ENCODE assay signal across 9 cellular contexts in the genomic region with DNA sequence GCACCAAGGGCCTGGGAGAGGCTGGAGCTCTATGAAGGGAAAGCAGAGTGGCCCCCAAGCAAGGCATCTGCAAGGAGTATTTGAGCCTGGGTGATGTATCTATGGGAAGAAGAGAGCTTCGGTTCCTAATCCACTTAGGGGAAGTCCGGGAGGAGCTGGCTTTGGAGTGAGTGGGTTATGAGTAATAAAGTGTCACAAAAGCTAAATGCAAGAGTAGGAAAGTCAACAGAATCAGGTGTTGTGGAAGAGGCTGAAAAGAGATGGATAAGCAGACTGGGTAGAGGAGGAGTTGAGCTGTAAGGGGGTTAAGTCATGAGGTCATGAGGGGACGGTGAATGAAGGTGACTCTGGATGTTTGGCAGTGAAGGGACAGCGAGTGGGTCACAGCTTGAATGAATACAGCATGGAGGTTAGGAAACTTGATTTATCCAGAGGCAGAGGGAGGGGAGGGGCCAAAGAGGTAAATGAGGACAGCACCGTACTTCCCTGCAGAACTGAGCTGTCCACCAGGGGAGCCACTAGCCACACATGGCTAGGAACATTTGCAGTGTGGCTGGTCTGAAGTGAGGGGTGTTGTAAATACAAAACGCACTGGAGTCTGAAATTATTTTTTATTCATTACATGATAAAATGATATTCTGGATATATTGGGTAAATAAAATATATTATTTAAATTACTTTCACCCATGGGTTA.
DNase-seq lines count a peak whose midpoint lies in the region; ATAC-seq, FAIRE-seq and TF ChIP-seq lines count a peak whose summit lies in the region.
"Had no signal": no experiment of that assay in that cellular context is flagged by ENCODE, and none has a peak within 500 bp of the region (broad histone marks: within the 10 kb centered on the region; RNA-seq: fewer than 3 reads in every experiment).

No MANE protein-coding gene starts in this region.

- TF ChIP-seq CTCF in MCF 10A (IDR thresholded peaks at IDR 0.05; ENCODE audit: unreplicated experiment) = peak; percentile 28
- TF ChIP-seq CTCF in breast epithelium (IDR thresholded peaks at IDR 0.05) = peak in 1 of 3 donors; percentile 15
- peak; percentile 28 for TF ChIP-seq CTCF in RWPE2 (IDR thresholded peaks at IDR 0.05; ENCODE audit: poor library complexity, severe bottlenecking)
- TF ChIP-seq CTCF in CD8-positive, alpha-beta T cell (IDR thresholded peaks at IDR 0.05) = no peak

- ATAC-seq in RWPE2 (ENCODE audit: low read depth) (peak; percentile 66; the same call in 2 of the 3 replicates), left cardiac atrium (peak; percentile 50 to 58), GM21619 (IDR thresholded peaks at IDR 0.05; ENCODE audit: unreplicated experiment) (no peak)
- no peak for ATAC-seq in CD8-positive, alpha-beta T cell

- H3K4me1 ChIP-seq in breast epithelium (no peaks in the 10 kb centered on the region), RWPE2 (ENCODE audit: insufficient read depth, poor library complexity, severe bottlenecking) (no peaks in the 10 kb centered on the region)
- no peaks in the 10 kb centered on the region for H3K4me1 ChIP-seq in CD8-positive, alpha-beta T cell (ENCODE audit: insufficient read depth, low read length)

- H3K27ac Mint-ChIP-seq in MCF 10A (ENCODE audit: low read depth, unreplicated experiment) = no peak overlapping the region
- no peak overlapping the region for H3K27ac Mint-ChIP-seq in CD8-positive, alpha-beta T cell

- DNase-seq in MCF 10A (ENCODE audit: unreplicated experiment) (peak; percentile 56), breast epithelium (ENCODE audit: low spot score in 2 of 2) (no peak), RWPE2 (ENCODE audit: low spot score) (no peak), left cardiac atrium (no peak), urothelium cell line (ENCODE audit: low spot score) (peak; percentile 42), GM19240 (ENCODE audit: insufficient read length, low spot score) (no peak)
- no peak for DNase-seq in CD8-positive, alpha-beta T cell

- no peaks in the 10 kb centered on the region for H3K27me3 ChIP-seq in breast epithelium
- H3K27me3 ChIP-seq in RWPE2 (ENCODE audit: insufficient read depth, poor library complexity, severe bottlenecking) = peaks cover 2% of the 10 kb centered on the region
- no peaks in the 10 kb centered on the region for H3K27me3 ChIP-seq in CD8-positive, alpha-beta T cell (ENCODE audit: insufficient read depth, low read length)

- no peak overlapping the region for H3K4me3 ChIP-seq in breast epithelium
- H3K4me3 ChIP-seq in RWPE2 (ENCODE audit: severe bottlenecking) = no peak overlapping the region
- no peak overlapping the region for H3K4me3 ChIP-seq in CD8-positive, alpha-beta T cell (ENCODE audit: low read depth, low read length)

- H3K4me1 Mint-ChIP-seq in MCF 10A (ENCODE audit: insufficient read depth, unreplicated experiment) = no peaks in the 10 kb centered on the region
- H3K4me1 Mint-ChIP-seq in CD8-positive, alpha-beta T cell (ENCODE audit: low read depth) = no peaks in the 10 kb centered on the region

- FAIRE-seq in urothelium cell line (lab: Jason Lieb, UNC) = peak; percentile 9
- FAIRE-seq: islet of Langerhans had no signal

- H3K36me3 ChIP-seq in breast epithelium = no peaks in the 10 kb centered on the region
- no peaks in the 10 kb centered on the region for H3K36me3 ChIP-seq in RWPE2 (ENCODE audit: low read depth)
- H3K36me3 ChIP-seq in CD8-positive, alpha-beta T cell (ENCODE audit: insufficient read depth, low read length) = no peaks in the 10 kb centered on the region

- no peaks in the 10 kb centered on the region for H3K9me3 Mint-ChIP-seq in MCF 10A (ENCODE audit: unreplicated experiment)
- peaks cover 2% of the 10 kb centered on the region for H3K9me3 Mint-ChIP-seq in CD8-positive, alpha-beta T cell

- H3K9me3 ChIP-seq in breast epithelium (no peaks in the 10 kb centered on the region), RWPE2 (ENCODE audit: severe bottlenecking) (no peaks in the 10 kb centered on the region)
- H3K9me3 ChIP-seq in CD8-positive, alpha-beta T cell (ENCODE audit: low read length) = no peaks in the 10 kb centered on the region

- POLR2A ChIA-PET in MCF 10A (lab: Yijun Ruan, JAX) = interaction anchor here (0.6 to 0.7 kb wide), 2 partner anchors 9 to 217 kb away, joined by 3 read pairs; no protein-coding TSS in a partner anchor
- POLR2A ChIA-PET in CD8-positive, alpha-beta T cell (lab: Charles Lee) = no interaction called here

- peaks cover 30% of the 10 kb centered on the region for H3K27me3 Mint-ChIP-seq in MCF 10A (ENCODE audit: insufficient read depth, unreplicated experiment)
- H3K27me3 Mint-ChIP-seq in CD8-positive, alpha-beta T cell (ENCODE audit: low read depth) = peaks cover 20% of the 10 kb centered on the region

- no TSS peak for BruUV-seq in MCF 10A (replicated peaks; lab: Mats Ljungman, UMichigan)

- CTCF ChIA-PET in MCF 10A (lab: Yijun Ruan, JAX) = interaction anchor here (0.6 to 1.1 kb wide), 9 partner anchors 10 to 715 kb away, joined by 3 to 4 read pairs (median 3); no protein-coding TSS in a partner anchor
- CTCF ChIA-PET in CD8-positive, alpha-beta T cell (lab: Charles Lee) = interaction anchor here (0.6 kb wide), 1 partner anchor 1209 kb away, joined by 3 read pairs; no protein-coding TSS in a partner anchor

- intact Hi-C loops in MCF 10A (cut with micrococcal nuclease) (no loop called here), breast epithelium (cut with DNase I; ENCODE audit: low total_unique reads) (loop anchor here (10.0 kb wide), 1 partner anchor 1649 kb away; no protein-coding TSS in a partner anchor), left cardiac atrium (cut with DNase I) (no loop called here)
- intact Hi-C loops in CD8-positive, alpha-beta T cell (cut with DNase I, micrococcal nuclease) = no loop called here

- no peak overlapping the region for H3K4me3 Mint-ChIP-seq in MCF 10A (ENCODE audit: unreplicated experiment)
- H3K4me3 Mint-ChIP-seq in CD8-positive, alpha-beta T cell = no peak overlapping the region

- no peaks in the 10 kb centered on the region for H3K36me3 Mint-ChIP-seq in MCF 10A (ENCODE audit: insufficient read depth, unreplicated experiment)
- H3K36me3 Mint-ChIP-seq in CD8-positive, alpha-beta T cell = no peaks in the 10 kb centered on the region

- TF ChIP-seq POLR2A in breast epithelium (IDR thresholded peaks at IDR 0.05) = no peak

- H3K27ac ChIP-seq in breast epithelium (no peak overlapping the region), RWPE2 (ENCODE audit: poor library complexity, severe bottlenecking) (no peak overlapping the region)
- no peak overlapping the region for H3K27ac ChIP-seq in CD8-positive, alpha-beta T cell (ENCODE audit: low read depth, low read length)

Comparison
In these comparisons a context has a peak if more than half of its experiments do, and no peak if none do; other contexts are left out.
1. DNase-seq: peak in MCF 10A (single experiment) and urothelium cell line (single experiment); none in breast epithelium (0 of 2), RWPE2 (single experiment), left cardiac atrium (single experiment), GM19240 (single experiment) and CD8-positive, alpha-beta T cell (0 of 7).
2. ATAC-seq: peak in RWPE2 (single experiment) and left cardiac atrium (2 of 2); none in GM21619 (single experiment) and CD8-positive, alpha-beta T cell (single experiment).